Comparison of ENCODE assay signal across 30 cellular contexts in the genomic region with DNA sequence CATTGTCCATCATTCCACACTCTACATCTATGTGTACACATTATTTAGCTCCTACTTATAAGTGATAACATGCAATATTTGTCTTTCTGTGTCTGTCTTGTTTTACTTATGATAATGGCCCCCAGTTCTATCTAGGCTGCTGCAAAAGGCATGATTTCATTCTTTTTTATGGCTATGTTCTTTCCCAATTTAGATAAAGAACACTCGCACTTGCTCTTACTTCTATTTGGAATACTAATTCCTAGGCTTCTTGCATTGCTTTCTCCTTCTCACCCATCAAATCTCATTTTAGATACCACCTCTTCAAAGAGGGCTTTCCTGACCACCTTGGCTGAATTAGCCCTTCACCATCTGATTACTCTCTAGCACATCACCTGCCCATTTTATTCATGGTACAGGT. TPM values are rescaled to one million over a fixed set of nuclear protein-coding genes. Genes with fewer than 3 reads are reported as not detected.
"Had no signal": no experiment of that assay in that cellular context is flagged by ENCODE, and none has a peak within 500 bp of the region (broad histone marks: within the 10 kb centered on the region; RNA-seq: fewer than 3 reads in every experiment).

No MANE protein-coding gene starts in this region.

- H3K4me1 Mint-ChIP-seq: naive thymus-derived CD4-positive, alpha-beta T cell; natural killer cell; stimulated activated effector memory CD8-positive, alpha-beta T cell treated with anti-CD3 and anti-CD28 coated beads, Interleukin-12 subunit alpha, Interleukin-12 subunit beta, amount 100 ng/mL, for 72 hours had no signal

- H3K36me3 Mint-ChIP-seq: naive thymus-derived CD4-positive, alpha-beta T cell; natural killer cell; stimulated activated effector memory CD8-positive, alpha-beta T cell treated with anti-CD3 and anti-CD28 coated beads, Interleukin-12 subunit alpha, Interleukin-12 subunit beta, amount 100 ng/mL, for 72 hours; stimulated activated naive B cell treated with anti-CD40 and anti-IgM and Interleukin-4, amounts not matched to agents 10 μg/mL and 1 μg/mL and 100 μg/mL, for 72 hours had no signal

- H3K36me3 ChIP-seq: neutrophil, ovary, right lobe of liver, sigmoid colon, stomach, thoracic aorta, thyroid gland, tibial nerve, upper lobe of left lung, vagina had no signal

- H3K4me3 ChIP-seq: ovary, psoas muscle, right lobe of liver, sigmoid colon, stomach, thoracic aorta, thyroid gland, tibial nerve, upper lobe of left lung, vagina had no signal

- H2AFZ ChIP-seq: parathyroid adenoma had no signal

- H3K27ac ChIP-seq: neutrophil, ovary, parathyroid adenoma, psoas muscle, right lobe of liver, sigmoid colon, stomach, thoracic aorta, thyroid gland, tibial nerve, upper lobe of left lung, vagina had no signal

- H3K79me2 ChIP-seq: parathyroid adenoma had no signal

- H3K4me3 Mint-ChIP-seq: naive thymus-derived CD4-positive, alpha-beta T cell; natural killer cell; nephron; neural crest cell; stimulated activated effector memory CD8-positive, alpha-beta T cell treated with anti-CD3 and anti-CD28 coated beads, Interleukin-12 subunit alpha, Interleukin-12 subunit beta, amount 100 ng/mL, for 72 hours; stimulated activated naive B cell treated with anti-CD40 and anti-IgM and Interleukin-4, amounts not matched to agents 10 μg/mL and 1 μg/mL and 100 μg/mL, for 72 hours; stimulated activated naive CD8-positive, alpha-beta T cell treated with anti-CD3 and anti-CD28 coated beads, Interleukin-15, Interleukin-2, amounts not matched to agents 100 ng/mL and 50 ng/mL, for 24 hours had no signal

- DNase-seq: naive thymus-derived CD4-positive, alpha-beta T cell; natural killer cell; occipital lobe; ovary; posterior cingulate gyrus; psoas muscle; right cardiac atrium; right lobe of liver; sigmoid colon; small intestine; stimulated activated CD4-positive, alpha-beta T cell treated with anti-CD3 and anti-CD28 coated beads, Interleukin-15, amount 100 ng/mL, for 24 hours; stimulated activated CD4-positive, alpha-beta T cell treated with anti-CD3 and anti-CD28 coated beads, Interleukin-2, amount 100 ng/mL, for 24 hours; stimulated activated CD4-positive, alpha-beta T cell treated with anti-CD3 and anti-CD28 coated beads, Interleukin-2, amount 100 ng/mL, for 48 hours; stimulated activated CD4-positive, alpha-beta T cell treated with anti-CD3 and anti-CD28 coated beads, Interleukin-4, amount 100 ng/mL, for 24 hours; stimulated activated naive B cell treated with anti-CD40 and anti-IgM and Interleukin-4, amounts not matched to agents 10 μg/mL and 1 μg/mL and 100 μg/mL, for 72 hours; stimulated activated naive CD4-positive, alpha-beta T cell treated with Interleukin-2 at 50 U/mL for 16 hours; stomach; thyroid gland; trophoblast cell; upper lobe of left lung had no signal

- H3K9me3 Mint-ChIP-seq: naive thymus-derived CD4-positive, alpha-beta T cell; natural killer cell; nephron; neural crest cell; stimulated activated effector memory CD8-positive, alpha-beta T cell treated with anti-CD3 and anti-CD28 coated beads, Interleukin-12 subunit alpha, Interleukin-12 subunit beta, amount 100 ng/mL, for 72 hours; stimulated activated naive B cell treated with anti-CD40 and anti-IgM and Interleukin-4, amounts not matched to agents 10 μg/mL and 1 μg/mL and 100 μg/mL, for 72 hours; stimulated activated naive CD8-positive, alpha-beta T cell treated with anti-CD3 and anti-CD28 coated beads, Interleukin-15, Interleukin-2, amounts not matched to agents 100 ng/mL and 50 ng/mL, for 24 hours had no signal

- H3K27ac Mint-ChIP-seq: naive thymus-derived CD4-positive, alpha-beta T cell; natural killer cell; nephron; progenitor cell of endocrine pancreas; stimulated activated effector memory CD8-positive, alpha-beta T cell treated with anti-CD3 and anti-CD28 coated beads, Interleukin-12 subunit alpha, Interleukin-12 subunit beta, amount 100 ng/mL, for 72 hours; stimulated activated naive B cell treated with anti-CD40 and anti-IgM and Interleukin-4, amounts not matched to agents 10 μg/mL and 1 μg/mL and 100 μg/mL, for 72 hours; stimulated activated naive CD8-positive, alpha-beta T cell treated with anti-CD3 and anti-CD28 coated beads, Interleukin-15, Interleukin-2, amounts not matched to agents 100 ng/mL and 50 ng/mL, for 24 hours had no signal

- H3K4me1 ChIP-seq: parathyroid adenoma, right lobe of liver, thyroid gland, vagina had no signal

- H3K9me3 ChIP-seq: neutrophil, ovary, psoas muscle, right lobe of liver, sigmoid colon, stomach, thoracic aorta, thyroid gland, tibial nerve, upper lobe of left lung, vagina had no signal

RNA-seq across cellular contexts. Expression of a gene that starts 3.0 kb away (rescaled TPM):
- total RNA-seq: naive thymus-derived CD4-positive, alpha-beta T cell; natural killer cell had no signal
- polyA plus RNA-seq: naive thymus-derived CD4-positive, alpha-beta T cell had no signal
